34 cellular contexts compared by ENCODE assay signal in the genomic region with DNA sequence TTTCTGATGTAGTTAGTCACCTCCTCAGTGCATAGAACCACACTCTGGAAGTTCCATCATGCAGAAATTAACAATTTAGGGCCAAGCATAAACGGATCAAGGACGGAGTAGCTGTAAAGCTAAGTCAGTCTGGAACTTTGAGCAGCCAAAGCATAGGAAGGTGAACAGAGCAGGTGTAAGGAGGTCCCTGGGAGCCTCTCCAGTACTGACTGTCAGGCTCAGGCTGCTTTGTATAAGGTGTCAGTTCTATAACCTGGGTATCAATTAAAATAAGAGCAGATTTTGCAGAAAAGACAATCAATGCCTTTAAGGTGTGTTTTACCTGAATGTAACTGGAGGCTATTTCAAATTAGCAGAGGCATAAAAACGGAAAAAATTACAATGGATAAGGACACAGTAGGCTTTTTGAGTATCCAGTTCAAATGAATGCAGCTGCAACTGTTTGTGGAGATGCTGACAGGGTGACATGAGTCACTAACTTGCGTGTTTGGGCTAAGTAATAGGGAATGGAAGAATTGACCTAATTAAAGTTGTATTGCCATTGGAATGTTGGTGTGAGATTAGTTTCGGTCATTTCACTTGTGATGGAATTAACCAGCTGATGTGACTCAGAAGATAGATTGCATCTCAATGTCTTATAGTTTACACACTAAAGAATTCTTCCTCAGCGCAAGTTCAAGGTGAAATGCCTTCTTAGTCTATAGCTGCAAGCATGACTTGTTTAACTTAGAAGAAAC.
DNase-seq lines count a peak whose midpoint lies in the region; ATAC-seq and TF ChIP-seq lines count a peak whose summit lies in the region.
"Had no signal": no experiment of that assay in that cellular context is flagged by ENCODE, and none has a peak within 500 bp of the region (broad histone marks: within the 10 kb centered on the region; RNA-seq: fewer than 3 reads in every experiment).

No MANE protein-coding gene starts in this region.

- H3K4me1 Mint-ChIP-seq in T-helper 17 cell = no peaks in the 10 kb centered on the region
- H3K4me1 Mint-ChIP-seq in activated naive CD4-positive, alpha-beta T cell treated with anti-CD3 and anti-CD28 coated beads, Interleukin-2, amount 10 ng/mL, durations not matched to agents 7 days and 5 days = no peaks in the 10 kb centered on the region
- H3K4me1 Mint-ChIP-seq: immature natural killer cell; mesothelial cell of epicardium; naive thymus-derived CD4-positive, alpha-beta T cell; stimulated activated naive CD8-positive, alpha-beta T cell treated with anti-CD3 and anti-CD28 coated beads, Interleukin-15, amount 100 ng/mL, for 72 hours had no signal

- TF ChIP-seq CTCF in GM20000 (IDR thresholded peaks at IDR 0.05; ENCODE audit: extremely low read depth, missing control alignments) = no peak
- no peak for TF ChIP-seq CTCF in astrocyte of the cerebellum (IDR thresholded peaks at IDR 0.05; ENCODE audit: low read depth, low read length, missing control alignments)

- CTCF ChIA-PET in activated naive CD4-positive, alpha-beta T cell treated with anti-CD3 and anti-CD28 coated beads, Interleukin-2, amount 10 ng/mL, durations not matched to agents 7 days and 5 days (lab: Charles Lee) = no interaction called here

- no peaks in the 10 kb centered on the region for H3K27me3 Mint-ChIP-seq in T-helper 17 cell
- no peaks in the 10 kb centered on the region for H3K27me3 Mint-ChIP-seq in activated naive CD4-positive, alpha-beta T cell treated with anti-CD3 and anti-CD28 coated beads, Interleukin-2, amount 10 ng/mL, durations not matched to agents 7 days and 5 days
- H3K27me3 Mint-ChIP-seq: CD4-positive, alpha-beta T cell; effector memory CD8-positive, alpha-beta T cell; naive thymus-derived CD4-positive, alpha-beta T cell; stimulated activated naive CD8-positive, alpha-beta T cell treated with anti-CD3 and anti-CD28 coated beads, Interleukin-15, amount 100 ng/mL, for 72 hours had no signal

- no peaks in the 10 kb centered on the region for H3K36me3 Mint-ChIP-seq in T-helper 17 cell (ENCODE audit: low read depth)
- H3K36me3 Mint-ChIP-seq in activated naive CD4-positive, alpha-beta T cell treated with anti-CD3 and anti-CD28 coated beads, Interleukin-2, amount 10 ng/mL, durations not matched to agents 7 days and 5 days = no peaks in the 10 kb centered on the region
- H3K36me3 Mint-ChIP-seq: immature natural killer cell; mesothelial cell of epicardium; naive thymus-derived CD4-positive, alpha-beta T cell had no signal

- in situ Hi-C loops in astrocyte of the cerebellum (cut with HindIII; ENCODE audit: low sequenced_read_pairs) = no loop called here

- H3K4me3 Mint-ChIP-seq in T-helper 17 cell = no peak overlapping the region
- H3K4me3 Mint-ChIP-seq in activated naive CD4-positive, alpha-beta T cell treated with anti-CD3 and anti-CD28 coated beads, Interleukin-2, amount 10 ng/mL, durations not matched to agents 7 days and 5 days = no peak overlapping the region
- H3K4me3 Mint-ChIP-seq: activated T-cell treated with anti-CD3 and anti-CD28 coated beads, Interleukin-2, amount 50 U/mL, for 4 hours; CD4-positive, alpha-beta T cell; effector memory CD8-positive, alpha-beta T cell; immature natural killer cell; mesothelial cell of epicardium; naive thymus-derived CD4-positive, alpha-beta T cell; stimulated activated naive CD8-positive, alpha-beta T cell treated with anti-CD3 and anti-CD28 coated beads, Interleukin-15, amount 100 ng/mL, for 72 hours; T-helper 2 cell treated with Interferon-gamma antibody and Interleukin-4, amounts not matched to agents 5 μg/mL and 100 μg/mL, for 36 hours had no signal

- H3K4me3 ChIP-seq in astrocyte of the cerebellum (ENCODE audit: low read depth, low read length) = no peak overlapping the region
- H3K4me3 ChIP-seq: adrenal gland, coronary artery, gastroesophageal sphincter, ovary, thyroid gland had no signal

- H3K9me3 Mint-ChIP-seq in activated naive CD4-positive, alpha-beta T cell treated with anti-CD3 and anti-CD28 coated beads, Interleukin-2, amount 10 ng/mL, durations not matched to agents 7 days and 5 days = peaks cover 4% of the 10 kb centered on the region
- H3K9me3 Mint-ChIP-seq: mesothelial cell of epicardium had no signal

- no peak overlapping the region for H3K27ac Mint-ChIP-seq in T-helper 17 cell
- no peak overlapping the region for H3K27ac Mint-ChIP-seq in activated naive CD4-positive, alpha-beta T cell treated with anti-CD3 and anti-CD28 coated beads, Interleukin-2, amount 10 ng/mL, durations not matched to agents 7 days and 5 days
- H3K27ac Mint-ChIP-seq: CD4-positive, alpha-beta T cell; effector memory CD8-positive, alpha-beta T cell; immature natural killer cell; mesothelial cell of epicardium; naive thymus-derived CD4-positive, alpha-beta T cell; stimulated activated naive CD8-positive, alpha-beta T cell treated with anti-CD3 and anti-CD28 coated beads, Interleukin-15, amount 100 ng/mL, for 72 hours; T-helper 2 cell treated with Interferon-gamma antibody and Interleukin-4, amounts not matched to agents 5 μg/mL and 100 μg/mL, for 36 hours had no signal

- DNase-seq in GM20000 (ENCODE audit: low spot score) (peak; percentile 13), M059J (ENCODE audit: low read depth) (peak; percentile 81), astrocyte of the cerebellum (ENCODE audit: low read depth) (peak; percentile 2), iris pigment epithelial cell (ENCODE audit: low read depth) (peak; percentile 1), T-helper 17 cell (no peak), NCI-H1048 (lab: John Stamatoyannopoulos, UW) (no peak)
- DNase-seq in activated naive CD4-positive, alpha-beta T cell treated with anti-CD3 and anti-CD28 coated beads, Interleukin-2, amount 10 ng/mL, durations not matched to agents 7 days and 5 days = no peak
- no peak for DNase-seq in activated T-cell treated with anti-CD3 and anti-CD28 coated beads, Interleukin-2, amount 50 U/mL, for 1 hour
- DNase-seq: activated CD4-positive, alpha-beta T cell treated with anti-CD3 and anti-CD28 coated beads for 48 hours; activated naive CD4-positive, alpha-beta T cell; activated T-cell treated with anti-CD3 and anti-CD28 coated beads, Interleukin-2, amount 50 U/mL, for 4 hours; adrenal gland; AML-193; CD4-positive, alpha-beta T cell; effector memory CD8-positive, alpha-beta T cell; GOT3; hypothalamus; immature natural killer cell; MM.1S; naive thymus-derived CD4-positive, alpha-beta T cell; NCI-H1436 treated with DMSO at 0.1 percent for 48 hours; NCI-H446 treated with DMSO at 0.1 percent for 48 hours; NCI-H82; ovary; small intestine; stimulated activated naive CD8-positive, alpha-beta T cell treated with anti-CD3 and anti-CD28 coated beads, Interleukin-15, amount 100 ng/mL, for 72 hours; thyroid gland; WERI-Rb-1 had no signal

- no peak for ATAC-seq in T-helper 17 cell
- ATAC-seq: activated T-cell treated with anti-CD3 and anti-CD28 coated beads, Interleukin-2, amount 50 U/mL, for 4 hours; effector memory CD8-positive, alpha-beta T cell; esophagus mucosa; gastroesophageal sphincter; left lobe of liver; naive thymus-derived CD4-positive, alpha-beta T cell; stimulated activated naive CD8-positive, alpha-beta T cell treated with anti-CD3 and anti-CD28 coated beads, Interleukin-15, amount 100 ng/mL, for 72 hours had no signal

- H3K9me3 ChIP-seq in T-helper 17 cell (ENCODE audit: control insufficient read depth, low read length, poor library complexity, severe bottlenecking) = no peaks in the 10 kb centered on the region
- H3K9me3 ChIP-seq: gastroesophageal sphincter, ovary, thyroid gland had no signal

Comparison
In these comparisons a context has a peak if more than half of its experiments do, and no peak if none do; other contexts are left out.
1. DNase-seq: peak in GM20000 (single experiment), M059J (single experiment), astrocyte of the cerebellum (single experiment) and iris pigment epithelial cell (single experiment); none in T-helper 17 cell (0 of 3), activated naive CD4-positive, alpha-beta T cell treated with anti-CD3 and anti-CD28 coated beads, Interleukin-2, amount 10 ng/mL, durations not matched to agents 7 days and 5 days (single experiment), NCI-H1048 (single experiment) and activated T-cell treated with anti-CD3 and anti-CD28 coated beads, Interleukin-2, amount 50 U/mL, for 1 hour (single experiment).